1 cellular context compared by ENCODE assay signal in genomic region chr1:184892116-184892515, GRCh38.
TF ChIP-seq lines count a peak whose summit lies in the region.

No MANE protein-coding gene starts in this region.

TF ChIP-seq in GM23338, 12 proteins besides CTCF, POLR2A, EP300 and RAD21 (continued from another document):
- TF ChIP-seq, protein P1, sequence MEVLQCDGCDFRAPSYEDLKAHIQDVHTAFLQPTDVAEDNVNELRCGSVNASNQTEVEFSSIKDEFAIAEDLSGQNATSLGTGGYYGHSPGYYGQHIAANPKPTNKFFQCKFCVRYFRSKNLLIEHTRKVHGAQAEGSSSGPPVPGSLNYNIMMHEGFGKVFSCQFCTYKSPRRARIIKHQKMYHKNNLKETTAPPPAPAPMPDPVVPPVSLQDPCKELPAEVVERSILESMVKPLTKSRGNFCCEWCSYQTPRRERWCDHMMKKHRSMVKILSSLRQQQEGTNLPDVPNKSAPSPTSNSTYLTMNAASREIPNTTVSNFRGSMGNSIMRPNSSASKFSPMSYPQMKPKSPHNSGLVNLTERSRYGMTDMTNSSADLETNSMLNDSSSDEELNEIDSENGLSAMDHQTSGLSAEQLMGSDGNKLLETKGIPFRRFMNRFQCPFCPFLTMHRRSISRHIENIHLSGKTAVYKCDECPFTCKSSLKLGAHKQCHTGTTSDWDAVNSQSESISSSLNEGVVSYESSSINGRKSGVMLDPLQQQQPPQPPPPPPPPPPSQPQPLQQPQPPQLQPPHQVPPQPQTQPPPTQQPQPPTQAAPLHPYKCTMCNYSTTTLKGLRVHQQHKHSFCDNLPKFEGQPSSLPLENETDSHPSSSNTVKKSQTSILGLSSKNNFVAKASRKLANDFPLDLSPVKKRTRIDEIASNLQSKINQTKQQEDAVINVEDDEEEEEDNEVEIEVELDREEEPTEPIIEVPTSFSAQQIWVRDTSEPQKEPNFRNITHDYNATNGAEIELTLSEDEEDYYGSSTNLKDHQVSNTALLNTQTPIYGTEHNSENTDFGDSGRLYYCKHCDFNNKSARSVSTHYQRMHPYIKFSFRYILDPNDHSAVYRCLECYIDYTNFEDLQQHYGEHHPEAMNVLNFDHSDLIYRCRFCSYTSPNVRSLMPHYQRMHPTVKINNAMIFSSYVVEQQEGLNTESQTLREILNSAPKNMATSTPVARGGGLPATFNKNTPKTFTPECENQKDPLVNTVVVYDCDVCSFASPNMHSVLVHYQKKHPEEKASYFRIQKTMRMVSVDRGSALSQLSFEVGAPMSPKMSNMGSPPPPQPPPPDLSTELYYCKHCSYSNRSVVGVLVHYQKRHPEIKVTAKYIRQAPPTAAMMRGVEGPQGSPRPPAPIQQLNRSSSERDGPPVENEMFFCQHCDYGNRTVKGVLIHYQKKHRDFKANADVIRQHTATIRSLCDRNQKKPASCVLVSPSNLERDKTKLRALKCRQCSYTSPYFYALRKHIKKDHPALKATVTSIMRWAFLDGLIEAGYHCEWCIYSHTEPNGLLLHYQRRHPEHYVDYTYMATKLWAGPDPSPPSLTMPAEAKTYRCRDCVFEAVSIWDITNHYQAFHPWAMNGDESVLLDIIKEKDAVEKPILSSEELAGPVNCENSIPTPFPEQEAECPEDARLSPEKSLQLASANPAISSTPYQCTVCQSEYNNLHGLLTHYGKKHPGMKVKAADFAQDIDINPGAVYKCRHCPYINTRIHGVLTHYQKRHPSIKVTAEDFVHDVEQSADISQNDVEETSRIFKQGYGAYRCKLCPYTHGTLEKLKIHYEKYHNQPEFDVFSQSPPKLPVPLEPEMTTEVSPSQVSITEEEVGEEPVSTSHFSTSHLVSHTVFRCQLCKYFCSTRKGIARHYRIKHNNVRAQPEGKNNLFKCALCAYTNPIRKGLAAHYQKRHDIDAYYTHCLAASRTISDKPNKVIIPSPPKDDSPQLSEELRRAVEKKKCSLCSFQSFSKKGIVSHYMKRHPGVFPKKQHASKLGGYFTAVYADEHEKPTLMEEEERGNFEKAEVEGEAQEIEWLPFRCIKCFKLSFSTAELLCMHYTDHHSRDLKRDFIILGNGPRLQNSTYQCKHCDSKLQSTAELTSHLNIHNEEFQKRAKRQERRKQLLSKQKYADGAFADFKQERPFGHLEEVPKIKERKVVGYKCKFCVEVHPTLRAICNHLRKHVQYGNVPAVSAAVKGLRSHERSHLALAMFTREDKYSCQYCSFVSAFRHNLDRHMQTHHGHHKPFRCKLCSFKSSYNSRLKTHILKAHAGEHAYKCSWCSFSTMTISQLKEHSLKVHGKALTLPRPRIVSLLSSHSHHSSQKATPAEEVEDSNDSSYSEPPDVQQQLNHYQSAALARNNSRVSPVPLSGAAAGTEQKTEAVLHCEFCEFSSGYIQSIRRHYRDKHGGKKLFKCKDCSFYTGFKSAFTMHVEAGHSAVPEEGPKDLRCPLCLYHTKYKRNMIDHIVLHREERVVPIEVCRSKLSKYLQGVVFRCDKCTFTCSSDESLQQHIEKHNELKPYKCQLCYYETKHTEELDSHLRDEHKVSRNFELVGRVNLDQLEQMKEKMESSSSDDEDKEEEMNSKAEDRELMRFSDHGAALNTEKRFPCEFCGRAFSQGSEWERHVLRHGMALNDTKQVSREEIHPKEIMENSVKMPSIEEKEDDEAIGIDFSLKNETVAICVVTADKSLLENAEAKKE (CRISPR knock-in tag; IDR thresholded peaks at IDR 0.05): no peak
- no peak for TF ChIP-seq STAT1 (IDR thresholded peaks at IDR 0.05; ENCODE audit: unreplicated experiment)
